27 cellular contexts compared by ENCODE assay signal in the genomic region with DNA sequence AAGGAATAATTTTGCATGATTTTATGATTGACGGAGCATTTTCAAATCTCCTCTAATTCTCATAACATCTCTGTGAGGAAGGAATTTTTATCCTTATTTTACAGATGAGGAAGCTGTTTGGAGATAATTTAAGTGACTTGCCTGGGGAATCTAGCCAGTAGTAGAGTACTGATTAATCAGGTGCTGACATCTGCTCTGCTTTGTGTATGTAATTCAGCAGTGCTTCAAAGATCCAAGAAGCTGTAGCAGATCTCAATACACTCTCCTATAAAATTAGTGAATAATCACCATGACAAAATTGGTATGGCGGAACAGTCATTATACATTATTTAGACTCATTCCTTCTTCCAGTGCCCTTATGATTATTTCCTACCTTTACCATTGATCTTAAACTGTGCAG.
"Had no signal": no experiment of that assay in that cellular context is flagged by ENCODE, and none has a peak within 500 bp of the region (broad histone marks: within the 10 kb centered on the region; RNA-seq: fewer than 3 reads in every experiment).

No MANE protein-coding gene starts in this region.

- H3K9me3 Mint-ChIP-seq: dendritic cell treated with granulocyte-macrophage colony-stimulating factor and Interleukin-4, amounts not matched to agents 40 ng/mL and 50 ng/mL, for 4 days; immature natural killer cell; nephron; neural progenitor cell had no signal

- H3K4me3 Mint-ChIP-seq: dendritic cell treated with granulocyte-macrophage colony-stimulating factor and Interleukin-4, amounts not matched to agents 40 ng/mL and 50 ng/mL, for 4 days; immature natural killer cell; naive thymus-derived CD4-positive, alpha-beta T cell; nephron; neural progenitor cell; stimulated activated naive CD8-positive, alpha-beta T cell treated with anti-CD3 and anti-CD28 coated beads, Interleukin-15, amount 100 ng/mL, for 72 hours had no signal

- H3K4me1 Mint-ChIP-seq: nephron had no signal

- H3K9ac ChIP-seq: neural progenitor cell had no signal

- H3K27ac ChIP-seq: colonic mucosa, esophagus squamous epithelium, neural progenitor cell, prostate gland, right atrium auricular region, suprapubic skin, transverse colon, upper lobe of right lung, uterus had no signal

- H3K27ac Mint-ChIP-seq: dendritic cell treated with granulocyte-macrophage colony-stimulating factor and Interleukin-4, amounts not matched to agents 40 ng/mL and 50 ng/mL, for 4 days; immature natural killer cell; nephron; neural progenitor cell; stimulated activated naive CD8-positive, alpha-beta T cell treated with anti-CD3 and anti-CD28 coated beads, Interleukin-15, amount 100 ng/mL, for 72 hours had no signal

- ATAC-seq: naive thymus-derived CD4-positive, alpha-beta T cell; sciatic nerve; stimulated activated naive CD8-positive, alpha-beta T cell treated with anti-CD3 and anti-CD28 coated beads, Interleukin-15, amount 100 ng/mL, for 72 hours; upper lobe of right lung had no signal

- H3K9me3 ChIP-seq: colonic mucosa, esophagus squamous epithelium, prostate gland, right atrium auricular region, suprapubic skin, transverse colon, upper lobe of right lung, uterus had no signal

- DNase-seq: colonic mucosa; effector CD8-positive, alpha-beta T cell; esophagus squamous epithelium; foreskin melanocyte; hypothalamus; immature natural killer cell; mesenchymal stem cell; midbrain; naive thymus-derived CD4-positive, alpha-beta T cell; stimulated activated CD4-positive, alpha-beta T cell treated with anti-CD3 and anti-CD28 coated beads, Interleukin-12 subunit alpha, Interleukin-12 subunit beta, amount 100 ng/mL, for 4 hours; stimulated activated CD4-positive, alpha-beta T cell treated with anti-CD3 and anti-CD28 coated beads, Interleukin-1b, Interleukin-23, amount 100 ng/mL, for 48 hours; stimulated activated CD4-positive, alpha-beta T cell treated with anti-CD3 and anti-CD28 coated beads, Interleukin-4, amount 100 ng/mL, for 1 hour; stimulated activated CD8-positive, alpha-beta memory T cell treated with anti-CD3 and anti-CD28 coated beads, Interleukin-4, amount 100 ng/mL, for 48 hours; stimulated activated naive CD4-positive, alpha-beta T cell; stimulated activated naive CD8-positive, alpha-beta T cell treated with anti-CD3 and anti-CD28 coated beads, Interleukin-15, amount 100 ng/mL, for 72 hours; transverse colon; upper lobe of right lung; uterus had no signal

- H3K27me3 Mint-ChIP-seq: dendritic cell treated with granulocyte-macrophage colony-stimulating factor and Interleukin-4, amounts not matched to agents 40 ng/mL and 50 ng/mL, for 4 days; naive thymus-derived CD4-positive, alpha-beta T cell; stimulated activated naive CD8-positive, alpha-beta T cell treated with anti-CD3 and anti-CD28 coated beads, Interleukin-15, amount 100 ng/mL, for 72 hours had no signal

- H3K27me3 ChIP-seq: colonic mucosa, esophagus squamous epithelium, neural progenitor cell, right atrium auricular region, suprapubic skin, transverse colon, upper lobe of right lung, uterus had no signal

- H3K36me3 ChIP-seq: neural progenitor cell, prostate gland, uterus had no signal

- H3K4me3 ChIP-seq: colonic mucosa, esophagus squamous epithelium, lung, neural progenitor cell, prostate gland, right atrium auricular region, smooth muscle cell, suprapubic skin, transverse colon, upper lobe of right lung, uterus had no signal
